Comparison of ENCODE assay signal across 8 cellular contexts in genomic region chr16:58685084-58685449, GRCh38. TPM values are rescaled to one million over a fixed set of nuclear protein-coding genes. Genes with fewer than 3 reads are reported as not detected.
DNase-seq lines count a peak whose midpoint lies in the region; ATAC-seq and TF ChIP-seq lines count a peak whose summit lies in the region.

No MANE protein-coding gene starts in this region.

- no peaks in the 10 kb centered on the region for H3K9me3 Mint-ChIP-seq in activated naive CD4-positive, alpha-beta T cell treated with anti-CD3 and anti-CD28 coated beads for 36 hours

- WGBS in mesodermal cell (ENCODE audit: insufficient coverage in 2 of 2), 2 experiments: 80 to 92% methylated on average over 2 to 4 of the region's 6 CpGs
- WGBS in tibial nerve, 2 donors: 85 to 86% methylated on average over 6 of the region's 6 CpGs

- H3K4me3 ChIP-seq in ascending aorta (peak overlapping the region; percentile 81 to 86), mesodermal cell (ENCODE audit: extremely low read depth, insufficient read depth, low read length, poor library complexity, severe bottlenecking) (peak overlapping the region; percentile 87), tibial nerve (peak overlapping the region; percentile 77 to 97 (median 82))

- TF ChIP-seq CTCF in ascending aorta (IDR thresholded peaks at IDR 0.05): no peak
- no peak for TF ChIP-seq CTCF in tibial nerve (IDR thresholded peaks at IDR 0.05)

- H3K27ac ChIP-seq in ascending aorta (peak overlapping the region; percentile 42 to 77), mesodermal cell (ENCODE audit: low read depth, low read length, severe bottlenecking) (no peak overlapping the region), tibial nerve (peak overlapping the region; percentile 46 to 87 (median 78))

- no peak overlapping the region for H3K27ac Mint-ChIP-seq in activated naive CD4-positive, alpha-beta T cell treated with anti-CD3 and anti-CD28 coated beads for 36 hours

- H3K36me3 Mint-ChIP-seq in activated naive CD4-positive, alpha-beta T cell treated with anti-CD3 and anti-CD28 coated beads for 36 hours (ENCODE audit: low read depth): peaks cover 2% of the 10 kb centered on the region

- TF ChIP-seq EP300 in tibial nerve (IDR thresholded peaks at IDR 0.05): no peak

- H3K4me1 Mint-ChIP-seq in activated naive CD4-positive, alpha-beta T cell treated with anti-CD3 and anti-CD28 coated beads for 36 hours (ENCODE audit: low read depth): peaks cover 15% of the 10 kb centered on the region

- TF ChIP-seq POLR2A in tibial nerve (IDR thresholded peaks at IDR 0.05): no peak

- no peaks in the 10 kb centered on the region for H3K27me3 Mint-ChIP-seq in activated naive CD4-positive, alpha-beta T cell treated with anti-CD3 and anti-CD28 coated beads for 36 hours (ENCODE audit: low read depth)

- CTCF ChIA-PET in activated naive CD4-positive, alpha-beta T cell treated with anti-CD3 and anti-CD28 coated beads for 36 hours (lab: Charles Lee): interaction anchor here (1.2 to 2.5 kb wide), 2 partner anchors 8 to 71 kb away, joined by 4 to 12 read pairs; no protein-coding TSS in a partner anchor

- intact Hi-C loops in activated naive CD4-positive, alpha-beta T cell treated with anti-CD3 and anti-CD28 coated beads for 36 hours (cut with micrococcal nuclease): no loop called here
- intact Hi-C loops in ascending aorta (cut with DNase I): loop anchor here (2.0 kb wide), 2 partner anchors 48 to 56 kb away; partner anchors contain the start of gene CNOT1

- no peak for DNase-seq in activated naive CD4-positive, alpha-beta T cell treated with anti-CD3 and anti-CD28 coated beads for 36 hours
- no peak for DNase-seq in activated naive CD4-positive, alpha-beta T cell (lab: John Stamatoyannopoulos, UW)
- DNase-seq in ascending aorta (ENCODE audit: low spot score in 2 of 2) (no peak), tibial nerve (ENCODE audit: low spot score in 2 of 2) (no peak), inferior parietal cortex (ENCODE audit: extremely low spot score) (no peak)

- H3K36me3 ChIP-seq in ascending aorta (no peaks in the 10 kb centered on the region), mesodermal cell (ENCODE audit: control insufficient read depth, insufficient read depth, low read length) (peaks cover 11% of the 10 kb centered on the region), tibial nerve (peaks cover 0 to 21% (median 0%) of the 10 kb centered on the region in 3 donors)

- H3K27me3 ChIP-seq in ascending aorta (no peaks in the 10 kb centered on the region), tibial nerve (no peaks in the 10 kb centered on the region)

- no peaks in the 10 kb centered on the region for H3K9me3 ChIP-seq in ascending aorta
- H3K9me3 ChIP-seq in mesodermal cell (ENCODE audit: control insufficient read depth, low read length): no peaks in the 10 kb centered on the region
- H3K9me3 ChIP-seq in tibial nerve: no peaks in the 10 kb centered on the region

- ATAC-seq in HG03442 (IDR thresholded peaks at IDR 0.05; ENCODE audit: unreplicated experiment) (no peak), GM21381 (IDR thresholded peaks at IDR 0.05; ENCODE audit: unreplicated experiment) (no peak)

- H3K4me1 ChIP-seq in ascending aorta: peaks cover 3 to 13% of the 10 kb centered on the region in 2 donors
- peaks cover 6% of the 10 kb centered on the region for H3K4me1 ChIP-seq in mesodermal cell (ENCODE audit: control insufficient read depth, insufficient read depth, low read length, poor library complexity, severe bottlenecking)
- peaks cover 0 to 21% (median 6%) of the 10 kb centered on the region in 4 donors for H3K4me1 ChIP-seq in tibial nerve

- H3K4me3 Mint-ChIP-seq in activated naive CD4-positive, alpha-beta T cell treated with anti-CD3 and anti-CD28 coated beads for 36 hours: peak overlapping the region; percentile 89

RNA-seq across cellular contexts. Expression of gene SLC38A7, which starts 0.5 kb away (rescaled TPM):
- total RNA-seq in activated naive CD4-positive, alpha-beta T cell treated with anti-CD3 and anti-CD28 coated beads for 36 hours: 1 to 10 TPM; 4.3 to 4.6 TPM
- total RNA-seq in ascending aorta (23.5 TPM), tibial nerve (10 to 100 TPM in 3 of 4 donors, 1 to 10 TPM in 1; 9.0 to 34.8 (median 13.2) TPM)
- polyA plus RNA-seq in mesodermal cell (2013, experiment 1 of 2): 17.7 TPM
- 16.5 TPM for polyA plus RNA-seq in mesodermal cell (2013, experiment 2 of 2)

RNA-seq across cellular contexts. Expression of gene GOT2, which starts 49.0 kb away (rescaled TPM):
- 100 to 1,000 TPM; 156 to 162 TPM for total RNA-seq in activated naive CD4-positive, alpha-beta T cell treated with anti-CD3 and anti-CD28 coated beads for 36 hours
- total RNA-seq in ascending aorta: 48.7 TPM
- 105 TPM for polyA plus RNA-seq in mesodermal cell (2013, experiment 1 of 2)
- polyA plus RNA-seq in mesodermal cell (2013, experiment 2 of 2): 94.4 TPM
- total RNA-seq in tibial nerve: 10 to 100 TPM; 29.7 to 54.2 (median 34.2) TPM

RNA-seq across cellular contexts. Expression of gene CNOT1, which starts 55.4 kb away (rescaled TPM):
- total RNA-seq in activated naive CD4-positive, alpha-beta T cell treated with anti-CD3 and anti-CD28 coated beads for 36 hours: 100 to 1,000 TPM; 283 to 287 TPM
- total RNA-seq in ascending aorta (324 TPM), tibial nerve (100 to 1,000 TPM in 2 of 4 donors, 10 to 100 TPM in 2; 80.8 to 122 (median 105) TPM)
- 187 TPM for polyA plus RNA-seq in mesodermal cell (2013, experiment 1 of 2)
- 159 TPM for polyA plus RNA-seq in mesodermal cell (2013, experiment 2 of 2)
